ENCODE assay signal across 2 cellular contexts in genomic region chr2:81389203-81389602, GRCh38.
TF ChIP-seq lines count a peak whose summit lies in the region.

No MANE protein-coding gene starts in this region.

TF ChIP-seq in WTC11, 78 proteins besides CTCF, POLR2A, EP300 and RAD21:
- TF ChIP-seq ETV6 (CRISPR knock-in tag; IDR thresholded peaks at IDR 0.05) (no peak), TEAD4 (CRISPR knock-in tag; IDR thresholded peaks at IDR 0.05) (no peak), ZBTB43 (CRISPR knock-in tag; IDR thresholded peaks at IDR 0.05) (no peak), MLX (CRISPR knock-in tag; IDR thresholded peaks at IDR 0.05) (no peak), FOXP1 (CRISPR knock-in tag; IDR thresholded peaks at IDR 0.05; ENCODE audit: borderline replicate concordance) (no peak), ZNF317 (CRISPR knock-in tag; IDR thresholded peaks at IDR 0.05; ENCODE audit: borderline replicate concordance, low read depth) (no peak), ZNF281 (CRISPR knock-in tag; IDR thresholded peaks at IDR 0.05) (no peak)

TF ChIP-seq in HepG2, 621 proteins besides CTCF, POLR2A, EP300 and RAD21:
- TF ChIP-seq ZHX1 (CRISPR knock-in tag; IDR thresholded peaks at IDR 0.05; ENCODE audit: low read depth) (no peak), ZBTB8A (CRISPR knock-in tag; IDR thresholded peaks at IDR 0.05; ENCODE audit: borderline replicate concordance, low read depth) (no peak), ISX (CRISPR knock-in tag; conservative IDR thresholded peaks at IDR 0.05) (no peak), ZNF276 (CRISPR knock-in tag; IDR thresholded peaks at IDR 0.05; ENCODE audit: low read depth) (no peak), ZNF432 (CRISPR knock-in tag; IDR thresholded peaks at IDR 0.05; ENCODE audit: borderline replicate concordance) (no peak), CEBPZ (IDR thresholded peaks at IDR 0.05; ENCODE audit: low read length) (no peak), SNAPC2 (CRISPR knock-in tag; IDR thresholded peaks at IDR 0.05) (no peak), IKZF5 (CRISPR knock-in tag; IDR thresholded peaks at IDR 0.05) (no peak), ZNF230 (CRISPR knock-in tag; IDR thresholded peaks at IDR 0.05) (no peak), HMGXB3 (CRISPR knock-in tag; IDR thresholded peaks at IDR 0.05; ENCODE audit: borderline replicate concordance) (no peak), NFKBIZ (CRISPR knock-in tag; IDR thresholded peaks at IDR 0.05) (no peak), RFXAP (CRISPR knock-in tag; IDR thresholded peaks at IDR 0.05; ENCODE audit: borderline replicate concordance) (no peak), FOXP1 (IDR thresholded peaks at IDR 0.05) (no peak), FOXP1 (CRISPR knock-in tag; IDR thresholded peaks at IDR 0.05) (no peak), ZFP1 (CRISPR knock-in tag; IDR thresholded peaks at IDR 0.05) (no peak), POGK (CRISPR knock-in tag; conservative IDR thresholded peaks at IDR 0.05) (no peak), ZNF3 (CRISPR knock-in tag; IDR thresholded peaks at IDR 0.05) (no peak), SRF (IDR thresholded peaks at IDR 0.05; ENCODE audit: low read depth, low read length) (no peak), ZNF687 (CRISPR knock-in tag; IDR thresholded peaks at IDR 0.05) (no peak)
